ENCODE assay signal across 8 cellular contexts in the genomic region with DNA sequence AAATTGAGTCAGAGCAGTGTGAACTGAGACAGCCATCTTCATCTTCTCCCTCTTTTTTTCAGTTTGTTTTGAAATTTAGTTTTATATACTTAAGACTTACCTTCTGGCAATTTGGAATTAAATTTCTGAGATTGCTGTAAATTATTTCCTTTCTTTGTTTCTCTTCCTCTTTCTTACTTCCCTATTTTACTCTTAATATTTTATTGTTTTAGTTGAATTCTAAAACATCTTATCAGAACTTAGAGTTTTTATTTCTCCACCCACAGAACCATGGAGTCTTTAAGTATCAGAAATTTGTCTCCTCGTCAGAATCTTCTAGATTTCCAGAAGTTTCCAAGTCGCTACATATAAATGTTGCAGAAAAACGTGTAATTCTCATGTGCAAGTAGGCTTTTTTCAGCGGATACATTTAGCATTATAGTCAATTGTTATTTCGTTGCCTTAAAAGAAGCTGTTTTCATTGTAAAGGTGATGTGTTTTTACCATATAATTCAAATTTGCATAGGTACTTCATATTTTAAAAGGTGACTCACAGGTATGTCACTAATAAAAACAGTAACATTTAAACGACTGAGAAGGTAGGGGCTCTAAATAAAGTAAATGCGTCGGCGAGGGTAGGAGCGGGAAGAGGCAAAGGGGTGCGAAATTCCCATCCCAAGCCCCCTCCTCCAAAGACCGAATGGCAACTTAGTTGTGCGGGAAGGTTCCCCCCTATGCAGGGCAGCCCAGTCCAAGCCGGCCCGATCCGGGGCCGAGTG. TPM values are rescaled to one million over a fixed set of nuclear protein-coding genes. Genes with fewer than 3 reads are reported as not detected.
A peak's percentile ranks its signal among the peaks of the same experiment; 100 is the strongest.
DNase-seq lines count a peak whose midpoint lies in the region; ATAC-seq and TF ChIP-seq lines count a peak whose summit lies in the region.

No MANE protein-coding gene starts in this region.

- TF ChIP-seq CTCF in KMS-11 (conservative IDR thresholded peaks at IDR 0.05; ENCODE audit: low read depth, low read length) = no peak
- TF ChIP-seq CTCF in brain microvascular endothelial cell (IDR thresholded peaks at IDR 0.05; ENCODE audit: low read depth, low read length, missing control alignments) = no peak
- TF ChIP-seq CTCF in lower lobe of right lung (IDR thresholded peaks at IDR 0.05) = no peak

- H3K27me3 ChIP-seq in KMS-11 (ENCODE audit: insufficient read depth, low read depth) = no peaks in the 10 kb centered on the region
- no peaks in the 10 kb centered on the region for H3K27me3 ChIP-seq in brain microvascular endothelial cell (replicated peaks)
- H3K27me3 ChIP-seq in lower lobe of right lung (ENCODE audit: low read depth) = no peaks in the 10 kb centered on the region

- H2AFZ ChIP-seq in KMS-11 (ENCODE audit: low read depth) = peak overlapping the region; percentile 95

- H3K4me3 ChIP-seq in KMS-11 (IDR thresholded peaks at IDR 0.05; ENCODE audit: insufficient read depth, low read depth, low read length) (no peak overlapping the region), brain microvascular endothelial cell (ENCODE audit: low read depth, low read length) (peak overlapping the region; percentile 85), lower lobe of right lung (peak overlapping the region; percentile 88), urinary bladder (ENCODE audit: low read depth, low read length) (peak overlapping the region; percentile 98)

- ATAC-seq in GM18520 (IDR thresholded peaks at IDR 0.05; ENCODE audit: unreplicated experiment) = peak; percentile 3
- peak; percentile 43 to 64 for ATAC-seq in lower lobe of right lung

- H3K36me3 ChIP-seq in KMS-11 (ENCODE audit: insufficient read depth) (no peaks in the 10 kb centered on the region), brain microvascular endothelial cell (replicated peaks) (no peaks in the 10 kb centered on the region), lower lobe of right lung (no peaks in the 10 kb centered on the region), urinary bladder (ENCODE audit: insufficient read depth) (no peaks in the 10 kb centered on the region)

- in situ Hi-C loops in brain microvascular endothelial cell (cut with HindIII; ENCODE audit: low pct_ligation_motif_present, low sequenced_read_pairs) = no loop called here

- H4K20me1 ChIP-seq in KMS-11 (ENCODE audit: insufficient read depth) = no peaks in the 10 kb centered on the region

- peak overlapping the region; percentile 40; the same call in 1 of the 2 replicates for H3K4me2 ChIP-seq in KMS-11

- H3K27ac ChIP-seq in KMS-11 (no peak overlapping the region), brain microvascular endothelial cell (peak overlapping the region; percentile 54), lower lobe of right lung (peak overlapping the region; percentile 92), urinary bladder (ENCODE audit: low read depth) (peak overlapping the region; percentile 89)

- intact Hi-C loops in lower lobe of right lung (cut with DNase I) = no loop called here

- DNase-seq in brain microvascular endothelial cell (no peak), lower lobe of right lung (no peak), NCI-H748 (lab: John Stamatoyannopoulos, UW; ENCODE audit: unreplicated experiment) (no peak), medulla oblongata (ENCODE audit: extremely low spot score) (no peak), H4 (ENCODE audit: low spot score) (no peak)

- no peaks in the 10 kb centered on the region for H3K79me2 ChIP-seq in KMS-11 (ENCODE audit: insufficient read depth, low read depth)

- H3K9ac ChIP-seq in KMS-11 = peak overlapping the region; percentile 68; the same call in 1 of the 2 replicates

- H3K9me3 ChIP-seq in lower lobe of right lung = no peaks in the 10 kb centered on the region

- H3K4me1 ChIP-seq in KMS-11 (ENCODE audit: low read depth, poor library complexity, severe bottlenecking) (peaks cover 18% of the 10 kb centered on the region), lower lobe of right lung (peaks cover 47% of the 10 kb centered on the region), urinary bladder (ENCODE audit: insufficient read depth) (no peaks in the 10 kb centered on the region)

- 12% methylated on average over 17 of the region's 17 CpGs for WGBS in urinary bladder

RNA-seq across cellular contexts. Expression of gene MYO6, which starts 0.9 kb away (rescaled TPM):
- 62.7 TPM for total RNA-seq in lower lobe of right lung
- total RNA-seq in urinary bladder = 33.2 TPM
- 12.4 TPM for polyA plus RNA-seq in urinary bladder
- total RNA-seq in H4 (2014; rRNA removed; shearing (Covaris generic)) = 2.2 and 2.9 TPM in 2 replicates
